Comparison of ENCODE assay signal across 14 cellular contexts in genomic region chr1:107785506-107786213, GRCh38.
DNase-seq lines count a peak whose midpoint lies in the region; ATAC-seq and TF ChIP-seq lines count a peak whose summit lies in the region.
"Had no signal": no experiment of that assay in that cellular context is flagged by ENCODE, and none has a peak within 500 bp of the region (broad histone marks: within the 10 kb centered on the region; RNA-seq: fewer than 3 reads in every experiment).

No MANE protein-coding gene starts in this region.

- no peaks in the 10 kb centered on the region for H3K36me3 Mint-ChIP-seq in activated naive CD4-positive, alpha-beta T cell treated with anti-CD3 and anti-CD28 coated beads, Interleukin-2, amount 10 ng/mL, durations not matched to agents 7 days and 5 days

- DNase-seq in activated naive CD4-positive, alpha-beta T cell treated with anti-CD3 and anti-CD28 coated beads, Interleukin-2, amount 10 ng/mL, durations not matched to agents 7 days and 5 days = no peak
- DNase-seq in activated naive CD4-positive, alpha-beta T cell treated with anti-CD3 and anti-CD28 coated beads, Interleukin-2, amount 50 U/mL, for 16 hours = no peak
- peak; percentile 41 for DNase-seq in OCI-LY7 (ENCODE audit: low spot score)
- no peak for DNase-seq in effector memory CD4-positive, alpha-beta T cell
- no peak for DNase-seq in COLO829 (ENCODE audit: low spot score)
- DNase-seq in activated gamma-delta T cell treated with Interleukin-2 at 50 U/mL for 16 hours = no peak
- DNase-seq: anterior cingulate cortex, left cardiac atrium, NCI-H1048, NCI-H446 treated with DMSO at 0.1 percent for 48 hours, nucleus accumbens had no signal

- H3K9me2 ChIP-seq in OCI-LY7 (ENCODE audit: insufficient read depth, low read length) = no peaks in the 10 kb centered on the region

- H3K4me1 Mint-ChIP-seq in activated naive CD4-positive, alpha-beta T cell treated with anti-CD3 and anti-CD28 coated beads, Interleukin-2, amount 10 ng/mL, durations not matched to agents 7 days and 5 days = peaks cover 48% of the 10 kb centered on the region

- no peaks in the 10 kb centered on the region for H4K20me1 ChIP-seq in OCI-LY7 (ENCODE audit: insufficient read depth, low read length)

- peak overlapping the region; percentile 89 for H3K27ac Mint-ChIP-seq in activated naive CD4-positive, alpha-beta T cell treated with anti-CD3 and anti-CD28 coated beads, Interleukin-2, amount 10 ng/mL, durations not matched to agents 7 days and 5 days

- no peaks in the 10 kb centered on the region for H3K27me3 ChIP-seq in effector memory CD4-positive, alpha-beta T cell (replicated peaks; ENCODE audit: control insufficient read depth, insufficient read depth, low read length, poor library complexity, severe bottlenecking)
- no peaks in the 10 kb centered on the region for H3K27me3 ChIP-seq in thymus (ENCODE audit: control insufficient read depth, insufficient read depth)

- ATAC-seq in HG03095 (IDR thresholded peaks at IDR 0.05; ENCODE audit: unreplicated experiment) = no peak

- H3K36me3 ChIP-seq in OCI-LY7 (ENCODE audit: insufficient read depth, low read length) = no peaks in the 10 kb centered on the region
- H3K36me3 ChIP-seq in effector memory CD4-positive, alpha-beta T cell (ENCODE audit: control insufficient read depth, insufficient read depth, low read length) = no peaks in the 10 kb centered on the region
- no peaks in the 10 kb centered on the region for H3K36me3 ChIP-seq in thymus (ENCODE audit: control insufficient read depth, insufficient read depth)

- no peaks in the 10 kb centered on the region for H3K79me2 ChIP-seq in OCI-LY7 (ENCODE audit: insufficient read depth, low read depth, low read length)

- peaks cover 31% of the 10 kb centered on the region for H3K4me1 ChIP-seq in OCI-LY7 (ENCODE audit: insufficient read depth, low read length, poor library complexity, severe bottlenecking)
- H3K4me1 ChIP-seq in effector memory CD4-positive, alpha-beta T cell (ENCODE audit: control insufficient read depth, insufficient read depth, low read length, poor library complexity, severe bottlenecking) = peaks cover 13% of the 10 kb centered on the region
- H3K4me1 ChIP-seq in thymus (ENCODE audit: control insufficient read depth, insufficient read depth, low read length) = peaks cover 18% of the 10 kb centered on the region

- H2AFZ ChIP-seq in OCI-LY7 (ENCODE audit: low read length) = peak overlapping the region; percentile 67; the same call in 1 of the 2 replicates

- POLR2A ChIA-PET in OCI-LY7 (lab: Charles Lee) = interaction anchor here (0.7 to 1.9 kb wide), 5 partner anchors 9 to 339 kb away, joined by 3 to 17 read pairs (median 3); no protein-coding TSS in a partner anchor

- WGBS in thymus = 84% methylated on average over 3 of the region's 3 CpGs

- H3K9me3 ChIP-seq in OCI-LY7 (ENCODE audit: low read length) = no peaks in the 10 kb centered on the region
- H3K9me3 ChIP-seq in effector memory CD4-positive, alpha-beta T cell (ENCODE audit: control insufficient read depth, low read length) = no peaks in the 10 kb centered on the region
- no peaks in the 10 kb centered on the region for H3K9me3 ChIP-seq in thymus (ENCODE audit: control insufficient read depth)

- 0 out of 2 replicates have a peak, but pooled peaks have one; percentile 4 for TF ChIP-seq CTCF in OCI-LY7 (conservative IDR thresholded peaks at IDR 0.05; ENCODE audit: low read length)

- H3K4me2 ChIP-seq in OCI-LY7 (ENCODE audit: low read length) = peak overlapping the region; percentile 64

- H3K4me3 Mint-ChIP-seq in activated naive CD4-positive, alpha-beta T cell treated with anti-CD3 and anti-CD28 coated beads, Interleukin-2, amount 10 ng/mL, durations not matched to agents 7 days and 5 days = peak overlapping the region; percentile 53

- CTCF ChIA-PET in activated naive CD4-positive, alpha-beta T cell treated with anti-CD3 and anti-CD28 coated beads, Interleukin-2, amount 10 ng/mL, durations not matched to agents 7 days and 5 days (lab: Charles Lee) = interaction anchor here (1.6 to 10.9 kb wide), 2 partner anchors 178 to 341 kb away, joined by 7 to 249 read pairs; no protein-coding TSS in a partner anchor
- CTCF ChIA-PET in OCI-LY7 (lab: Charles Lee; ENCODE audit: unreplicated experiment) = interaction anchor here (1.5 kb wide), 1 partner anchor 178 kb away, joined by 3 read pairs; no protein-coding TSS in a partner anchor

- peak overlapping the region; percentile 22 for H3K4me3 ChIP-seq in OCI-LY7 (ENCODE audit: low read depth, low read length, poor library complexity, severe bottlenecking)
- no peak overlapping the region for H3K4me3 ChIP-seq in effector memory CD4-positive, alpha-beta T cell (ENCODE audit: insufficient read depth, low read depth, low read length, poor library complexity, severe bottlenecking)
- no peak overlapping the region for H3K4me3 ChIP-seq in thymus (ENCODE audit: low read length)
- H3K4me3 ChIP-seq: SK-N-MC had no signal

- intact Hi-C loops in OCI-LY7 (cut with micrococcal nuclease; ENCODE audit: unreplicated experiment) = loop anchor here (2.0 to 5.0 kb wide), 6 partner anchors 45 to 292 kb away; partner anchors contain the start of gene VAV3

- no TSS peak for BruUV-seq in OCI-LY7 (replicated peaks; lab: Mats Ljungman, UMichigan)

- H3K27ac ChIP-seq in OCI-LY7 (ENCODE audit: low read depth, low read length, poor library complexity, severe bottlenecking) = no peak overlapping the region
- H3K27ac ChIP-seq in effector memory CD4-positive, alpha-beta T cell (ENCODE audit: insufficient read depth, low read length, poor library complexity, severe bottlenecking) = peak overlapping the region; percentile 45
- peak overlapping the region; percentile 12 for H3K27ac ChIP-seq in thymus (ENCODE audit: low read depth)
- H3K27ac ChIP-seq: SK-N-MC had no signal

- H3K27me3 Mint-ChIP-seq in activated naive CD4-positive, alpha-beta T cell treated with anti-CD3 and anti-CD28 coated beads, Interleukin-2, amount 10 ng/mL, durations not matched to agents 7 days and 5 days = no peaks in the 10 kb centered on the region

- H3K9me3 Mint-ChIP-seq in activated naive CD4-positive, alpha-beta T cell treated with anti-CD3 and anti-CD28 coated beads, Interleukin-2, amount 10 ng/mL, durations not matched to agents 7 days and 5 days = no peaks in the 10 kb centered on the region
